In genomic region chr9:84504360-84504759, GRCh38 we compare ENCODE assay signal across 25 cellular contexts.
"Had no signal": no experiment of that assay in that cellular context is flagged by ENCODE, and none has a peak within 500 bp of the region (broad histone marks: within the 10 kb centered on the region; RNA-seq: fewer than 3 reads in every experiment).

No MANE protein-coding gene starts in this region.

- H3K27me3 ChIP-seq: hepatocyte, neutrophil, ovary, right lobe of liver, transverse colon had no signal

- H3K4me3 ChIP-seq: coronary artery, hepatocyte, ovary, prostate gland, right lobe of liver, skin epidermis, transverse colon had no signal

- FAIRE-seq: urothelium cell line had no signal

- H3K4me1 ChIP-seq: prostate gland, right lobe of liver, transverse colon had no signal

- H3K79me2 ChIP-seq: hepatocyte had no signal

- H3K27ac ChIP-seq: coronary artery, hepatocyte, neutrophil, ovary, prostate gland, right lobe of liver, skin epidermis, transverse colon, VCaP had no signal

- DNase-seq: activated CD4-positive, alpha-beta T cell treated with anti-CD3 and anti-CD28 coated beads, Interleukin-2, amount 10 ng/mL, durations not matched to agents 7 days and 5 days; activated CD8-positive, alpha-beta memory T cell treated with anti-CD3 and anti-CD28 coated beads, Interleukin-2, amount 10 ng/mL, durations not matched to agents 7 days and 5 days; activated CD8-positive, alpha-beta T cell treated with anti-CD3 and anti-CD28 coated beads for 36 hours; activated effector memory CD4-positive, alpha-beta T cell treated with anti-CD3 and anti-CD28 coated beads, Interleukin-2, amount 50 U/mL, for 16 hours; activated naive CD4-positive, alpha-beta T cell treated with anti-CD3 and anti-CD28 coated beads, Interleukin-2, amount 10 ng/mL, durations not matched to agents 7 days and 5 days; activated T-cell treated with anti-CD3 and anti-CD28 coated beads for 4 hours; amygdala; erythroblast; foreskin melanocyte; left cardiac atrium; ovary; right lobe of liver; stimulated activated CD4-positive, alpha-beta T cell treated with anti-CD3 and anti-CD28 coated beads, Interleukin-15, amount 100 ng/mL, for 24 hours; stimulated activated CD8-positive, alpha-beta memory T cell treated with anti-CD3 and anti-CD28 coated beads, Interleukin-4, amount 100 ng/mL, for 48 hours; stimulated activated naive B cell treated with anti-CD40 and anti-IgM and Interleukin-4, amounts not matched to agents 10 μg/mL and 1 μg/mL and 100 μg/mL, for 72 hours; T-helper 2 cell; transverse colon had no signal

- H3K9me3 ChIP-seq: neutrophil, prostate gland, right lobe of liver, transverse colon had no signal

- H2AFZ ChIP-seq: hepatocyte had no signal

- H3K36me3 ChIP-seq: neutrophil, ovary, prostate gland, right lobe of liver, transverse colon had no signal

- ATAC-seq: activated CD4-positive, CD25-positive, alpha-beta regulatory T cell treated with anti-CD3 and anti-CD28 coated beads, Interleukin-2, amount 50 U/mL, for 24 hours; activated CD8-positive, alpha-beta memory T cell treated with anti-CD3 and anti-CD28 coated beads, Interleukin-2, amount 10 ng/mL, durations not matched to agents 7 days and 5 days; activated CD8-positive, alpha-beta T cell treated with anti-CD3 and anti-CD28 coated beads for 36 hours; left cardiac atrium; right lobe of liver; stimulated activated naive B cell treated with anti-CD40 and anti-IgM and Interleukin-4, amounts not matched to agents 10 μg/mL and 1 μg/mL and 100 μg/mL, for 72 hours had no signal

- H3K4me2 ChIP-seq: hepatocyte had no signal
